Comparison of ENCODE assay signal across 8 cellular contexts in the genomic region with DNA sequence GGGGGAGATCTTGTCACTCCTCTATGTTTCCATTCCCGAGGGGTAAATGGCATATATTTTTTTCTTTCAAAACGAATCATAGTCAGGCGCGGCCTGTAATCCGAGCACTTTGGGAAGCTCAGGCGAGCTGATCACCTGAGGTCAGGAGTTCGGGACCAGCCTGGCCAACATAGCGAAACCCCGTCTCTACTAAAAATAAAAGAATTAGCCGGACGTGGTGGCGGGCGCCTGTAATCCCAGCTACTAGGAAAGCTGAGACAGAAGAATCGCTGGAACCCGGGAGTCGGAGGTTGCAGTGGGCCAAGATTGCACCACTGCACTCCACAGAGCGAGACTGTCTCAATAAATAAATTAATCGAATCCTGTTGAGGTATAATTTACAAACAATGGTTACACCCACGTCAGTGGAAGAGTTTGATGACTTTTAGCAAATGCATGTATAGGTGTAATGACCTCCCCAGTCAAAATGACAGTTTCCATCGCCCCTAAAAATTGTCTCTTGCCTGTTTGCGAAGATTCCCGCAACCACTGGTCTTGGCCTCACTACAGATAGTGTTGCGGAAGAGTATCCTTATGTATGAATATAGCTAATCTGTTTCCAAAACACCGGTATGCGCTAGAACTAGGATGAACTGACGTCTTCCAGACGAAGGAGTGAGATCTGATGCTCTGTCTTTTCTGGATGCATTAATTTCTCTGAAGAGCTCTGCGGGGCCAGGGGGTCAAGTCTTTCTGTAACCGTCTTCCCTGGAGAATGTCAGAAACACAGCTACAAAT. TPM values are rescaled to one million over a fixed set of nuclear protein-coding genes. Genes with fewer than 3 reads are reported as not detected.
DNase-seq lines count a peak whose midpoint lies in the region; TF ChIP-seq lines count a peak whose summit lies in the region.

No MANE protein-coding gene starts in this region.

- no peaks in the 10 kb centered on the region for H3K4me1 ChIP-seq in HUES48 (ENCODE audit: control insufficient read depth, insufficient read depth, low read length)

- H3K9ac ChIP-seq in HUES48 (ENCODE audit: low read depth, low read length) = peak overlapping the region; percentile 64

- H3K4me1 Mint-ChIP-seq in MCF 10A (ENCODE audit: insufficient read depth, unreplicated experiment) (peaks cover 14% of the 10 kb centered on the region), mesothelial cell of epicardium (peaks cover 20% of the 10 kb centered on the region)

- H3K27me3 ChIP-seq in HUES48 (ENCODE audit: control insufficient read depth, insufficient read depth, low read length) = no peaks in the 10 kb centered on the region

- intact Hi-C loops in MCF 10A (cut with micrococcal nuclease) = loop anchor here (5.0 to 10.0 kb wide), 4 partner anchors 147 to 1067 kb away; no protein-coding TSS in a partner anchor

- H3K9me3 ChIP-seq in HUES48 (ENCODE audit: control insufficient read depth, insufficient read depth, low read length) = no peaks in the 10 kb centered on the region

- BruUV-seq in MCF 10A (replicated peaks; lab: Mats Ljungman, UMichigan) = no TSS peak

- H3K4me3 ChIP-seq in HUES48 (ENCODE audit: low read depth, low read length) = peak overlapping the region; percentile 87

- H3K36me3 Mint-ChIP-seq in MCF 10A (ENCODE audit: insufficient read depth, unreplicated experiment) = peaks cover 44% of the 10 kb centered on the region
- peaks cover 5% of the 10 kb centered on the region for H3K36me3 Mint-ChIP-seq in mesothelial cell of epicardium

- H3K27me3 Mint-ChIP-seq in MCF 10A (ENCODE audit: insufficient read depth, unreplicated experiment) = peaks cover 12% of the 10 kb centered on the region
- no peaks in the 10 kb centered on the region for H3K27me3 Mint-ChIP-seq in mesothelial cell of epicardium (ENCODE audit: low read depth)

- POLR2A ChIA-PET in MCF 10A (lab: Yijun Ruan, JAX) = interaction anchor here (0.6 to 5.8 kb wide), 34 partner anchors 10 to 957 kb away, joined by 3 to 88 read pairs (median 4); partner anchors contain the start of gene MTR

- H3K9me3 Mint-ChIP-seq in MCF 10A (ENCODE audit: unreplicated experiment) (no peaks in the 10 kb centered on the region), mesothelial cell of epicardium (no peaks in the 10 kb centered on the region)

- DNase-seq in MCF 10A (ENCODE audit: unreplicated experiment) (no peak), mesothelial cell of epicardium (ENCODE audit: low spot score in 2 of 2, unreplicated experiment in 2 of 2) (no peak), DMS79 treated with DMSO at 0.1 percent for 48 hours (lab: John Stamatoyannopoulos, UW) (no peak), NCI-H1694 (lab: John Stamatoyannopoulos, UW) (no peak), A172 (ENCODE audit: low spot score) (no peak), activated gamma-delta T cell (lab: John Stamatoyannopoulos, UW) (no peak)

- CTCF ChIA-PET in MCF 10A (lab: Yijun Ruan, JAX) = interaction anchor here (0.6 to 4.0 kb wide), 35 partner anchors 9 to 958 kb away, joined by 3 to 31 read pairs (median 4); partner anchors contain the start of gene MTR

- TF ChIP-seq CTCF in 22Rv1 (IDR thresholded peaks at IDR 0.05) (no peak), MCF 10A (IDR thresholded peaks at IDR 0.05; ENCODE audit: unreplicated experiment) (no peak), mesothelial cell of epicardium (IDR thresholded peaks at IDR 0.05; ENCODE audit: unreplicated experiment) (no peak)

- peak overlapping the region; percentile 81 for H3K4me3 Mint-ChIP-seq in MCF 10A (ENCODE audit: unreplicated experiment)
- H3K4me3 Mint-ChIP-seq in mesothelial cell of epicardium = peak overlapping the region; percentile 97

- H3K36me3 ChIP-seq in HUES48 (ENCODE audit: control insufficient read depth, insufficient read depth, low read length) = peaks cover 27% of the 10 kb centered on the region

- peak overlapping the region; percentile 87 for H3K27ac Mint-ChIP-seq in MCF 10A (ENCODE audit: low read depth, unreplicated experiment)
- peak overlapping the region; percentile 96 for H3K27ac Mint-ChIP-seq in mesothelial cell of epicardium

- H3K27ac ChIP-seq in 22Rv1 (peak overlapping the region; percentile 95), HUES48 (ENCODE audit: low read depth, low read length) (peak overlapping the region; percentile 73)

RNA-seq across cellular contexts. Expression of gene HEATR1, which starts 0.9 kb away (rescaled TPM):
- total RNA-seq in MCF 10A (2022) (90.6 and 128 TPM in 2 replicates), mesothelial cell of epicardium (48.4 to 53.2 TPM (median 51.8 TPM) in 3 replicates)
- 38.7 and 40.8 TPM in 2 replicates for total RNA-seq in A172 (2014; rRNA removed; shearing (Covaris generic))
